In genomic region chr5:9716838-9717281, GRCh38 we compare ENCODE assay signal across 1 cellular context.
A peak's percentile ranks its signal among the peaks of the same experiment; 100 is the strongest.
TF ChIP-seq lines count a peak whose summit lies in the region.

No MANE protein-coding gene starts in this region.

TF ChIP-seq in IMR-90, 13 proteins besides CTCF, POLR2A, EP300 and RAD21 (continued from another document):
- TF ChIP-seq USF2 (IDR thresholded peaks at IDR 0.05; ENCODE audit: low read depth, low read length) (no peak), CEBPB (IDR thresholded peaks at IDR 0.05; ENCODE audit: low read depth, low read length) (peak; percentile 68; the same call in 1 of the 2 replicates)
TF ChIP-seq in IMR-90: peak in this region for 6.
